ENCODE assay signal across 24 cellular contexts in the genomic region with DNA sequence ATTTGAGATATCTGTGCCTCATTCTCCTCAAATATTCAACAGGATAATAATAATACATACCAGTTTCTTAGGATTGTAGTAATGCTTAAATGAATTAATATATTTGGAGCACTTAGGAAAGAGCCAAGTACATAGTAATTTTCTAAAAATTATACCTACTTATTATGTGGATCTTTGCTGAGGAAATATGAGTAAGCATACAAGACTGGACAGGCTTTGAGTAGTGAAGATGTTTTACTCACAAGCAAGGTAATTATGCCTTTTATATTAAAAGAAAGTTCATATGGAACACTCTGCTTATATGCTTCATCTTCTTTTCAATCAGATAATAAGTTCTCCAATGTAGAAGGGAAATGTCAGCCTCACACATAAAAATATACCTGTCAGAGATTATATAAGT.
DNase-seq lines count a peak whose midpoint lies in the region; ATAC-seq, FAIRE-seq and TF ChIP-seq lines count a peak whose summit lies in the region.
"Had no signal": no experiment of that assay in that cellular context is flagged by ENCODE, and none has a peak within 500 bp of the region (broad histone marks: within the 10 kb centered on the region; RNA-seq: fewer than 3 reads in every experiment).

No MANE protein-coding gene starts in this region.

- POLR2A ChIA-PET in HEK293 (lab: Yijun Ruan, JAX) = no interaction called here

- dilution Hi-C loops in keratinocyte (cut with MboI; ENCODE audit: extremely low pct_ligation_motif_present, low sequenced_read_pairs) = no loop called here

- H3K4me1 ChIP-seq in HEK293 (ENCODE audit: control insufficient read depth, insufficient read depth, low read length) (no peaks in the 10 kb centered on the region), keratinocyte (ENCODE audit: control insufficient read depth, extremely low read depth, insufficient read depth, low read length) (peaks cover 15% of the 10 kb centered on the region), vagina (no peaks in the 10 kb centered on the region)
- H3K4me1 ChIP-seq: BE2C had no signal

- no peak overlapping the region for H3K9ac ChIP-seq in keratinocyte (ENCODE audit: control insufficient read depth, extremely low read depth, insufficient read depth, low read length)

- H3K27me3 Mint-ChIP-seq in activated T-cell treated with anti-CD3 and anti-CD28 coated beads, Interleukin-2, amount 50 U/mL, for 24 hours = no peaks in the 10 kb centered on the region
- H3K27me3 Mint-ChIP-seq: CD4-positive, CD25-positive, alpha-beta regulatory T cell; CD8-positive, alpha-beta memory T cell had no signal

- H3K4me1 Mint-ChIP-seq in activated T-cell treated with anti-CD3 and anti-CD28 coated beads, Interleukin-2, amount 50 U/mL, for 24 hours (ENCODE audit: low read depth) = peaks cover 4% of the 10 kb centered on the region
- H3K4me1 Mint-ChIP-seq: GM23338 had no signal

- no peak overlapping the region for H2AFZ ChIP-seq in keratinocyte (ENCODE audit: control insufficient read depth, low read length)
- H2AFZ ChIP-seq: GM23338 had no signal

- H3K36me3 Mint-ChIP-seq in activated T-cell treated with anti-CD3 and anti-CD28 coated beads, Interleukin-2, amount 50 U/mL, for 24 hours (ENCODE audit: low read depth) = peaks cover 15% of the 10 kb centered on the region

- TF ChIP-seq CTCF in HEK293 (tag by site-specific recombination; IDR thresholded peaks at IDR 0.05) = no peak
- TF ChIP-seq CTCF in bronchial epithelial cell (IDR thresholded peaks at IDR 0.05; ENCODE audit: insufficient read depth, low read length, severe bottlenecking) = no peak
- TF ChIP-seq CTCF in keratinocyte (optimal IDR thresholded peaks at IDR 0.05 in 1 of 3, IDR thresholded peaks at IDR 0.05 in 1 of 3, conservative IDR thresholded peaks at IDR 0.05 in 1 of 3; ENCODE audit: extremely low read depth in 1 of 3, insufficient read depth in 2 of 3, low read length in 3 of 3) = no peak
- TF ChIP-seq CTCF in vagina (IDR thresholded peaks at IDR 0.05) = no peak

- peak overlapping the region; percentile 76 for H3K4me2 ChIP-seq in keratinocyte (ENCODE audit: control insufficient read depth, extremely low read depth, insufficient read depth, low read depth, low read length)
- H3K4me2 ChIP-seq: GM23338 had no signal

- CTCF ChIA-PET in HEK293 (lab: Yijun Ruan, JAX) = interaction anchor here (0.7 kb wide), 1 partner anchor 343 kb away, joined by 3 read pairs; no protein-coding TSS in a partner anchor

- H3K9me1 ChIP-seq in keratinocyte (ENCODE audit: control insufficient read depth, extremely low read depth, insufficient read depth, low read length) = no peaks in the 10 kb centered on the region

- no peaks in the 10 kb centered on the region for H3K36me3 ChIP-seq in HEK293 (ENCODE audit: control insufficient read depth in 2 of 2, insufficient read depth in 1 of 2, low read length in 2 of 2)
- no peaks in the 10 kb centered on the region for H3K36me3 ChIP-seq in bronchial epithelial cell (ENCODE audit: control insufficient read depth, insufficient read depth, low read length)
- H3K36me3 ChIP-seq in keratinocyte (ENCODE audit: control insufficient read depth in 2 of 2, extremely low read depth in 1 of 2, insufficient read depth in 2 of 2, low read length in 2 of 2) = no peaks in the 10 kb centered on the region
- no peaks in the 10 kb centered on the region for H3K36me3 ChIP-seq in vagina
- H3K36me3 ChIP-seq: BE2C had no signal

- no peaks in the 10 kb centered on the region for H3K9me3 Mint-ChIP-seq in activated T-cell treated with anti-CD3 and anti-CD28 coated beads, Interleukin-2, amount 50 U/mL, for 24 hours
- H3K9me3 Mint-ChIP-seq: CD4-positive, CD25-positive, alpha-beta regulatory T cell; CD8-positive, alpha-beta memory T cell; GM23338 had no signal

- H3K27ac Mint-ChIP-seq in activated T-cell treated with anti-CD3 and anti-CD28 coated beads, Interleukin-2, amount 50 U/mL, for 24 hours = no peak overlapping the region
- H3K27ac Mint-ChIP-seq: CD4-positive, CD25-positive, alpha-beta regulatory T cell; CD8-positive, alpha-beta memory T cell; GM23338 had no signal

- DNase-seq in NCI-H69 (lab: John Stamatoyannopoulos, UW) (peak; percentile 40), bronchial epithelial cell (ENCODE audit: low read depth) (peak; percentile 81), keratinocyte (ENCODE audit: low read depth, low spot score) (no peak), vagina (ENCODE audit: extremely low spot score in 2 of 2) (no peak)
- DNase-seq in activated T-cell treated with anti-CD3 and anti-CD28 coated beads, Interleukin-2, amount 50 U/mL, for 24 hours = no peak
- DNase-seq: ACHN; BE2C; C1 segment of cervical spinal cord; CD4-positive, CD25-positive, alpha-beta regulatory T cell; CD8-positive, alpha-beta memory T cell; COR-L47; H7; IMR-90 had no signal

- no peaks in the 10 kb centered on the region for H4K20me1 ChIP-seq in keratinocyte (ENCODE audit: control insufficient read depth, extremely low read depth, insufficient read depth, low read length)

- no peak for FAIRE-seq in bronchial epithelial cell (lab: Jason Lieb, UNC)
- FAIRE-seq in keratinocyte (lab: Jason Lieb, UNC) = no peak
- FAIRE-seq: A204.1, G401.6, GM12892, GM18507, HTR-8/SVneo, K562 had no signal

- intact Hi-C loops in vagina (cut with DNase I) = no loop called here

- no peaks in the 10 kb centered on the region for H3K9me3 ChIP-seq in HEK293 (ENCODE audit: control insufficient read depth, insufficient read depth, low read depth, low read length)
- no peaks in the 10 kb centered on the region for H3K9me3 ChIP-seq in keratinocyte (ENCODE audit: control insufficient read depth, low read depth, low read length)
- H3K9me3 ChIP-seq in vagina = no peaks in the 10 kb centered on the region
- H3K9me3 ChIP-seq: BE2C had no signal

- no peak overlapping the region for H3K4me3 Mint-ChIP-seq in activated T-cell treated with anti-CD3 and anti-CD28 coated beads, Interleukin-2, amount 50 U/mL, for 24 hours
- H3K4me3 Mint-ChIP-seq: CD4-positive, CD25-positive, alpha-beta regulatory T cell; CD8-positive, alpha-beta memory T cell; GM23338 had no signal

- H3K79me2 ChIP-seq in keratinocyte (ENCODE audit: control insufficient read depth, insufficient read depth, low read length) = no peaks in the 10 kb centered on the region

- H3K27me3 ChIP-seq in bronchial epithelial cell (ENCODE audit: control insufficient read depth, insufficient read depth, low read length) = no peaks in the 10 kb centered on the region
- no peaks in the 10 kb centered on the region for H3K27me3 ChIP-seq in keratinocyte (ENCODE audit: control insufficient read depth, extremely low read depth, insufficient read depth, low read length)
- no peaks in the 10 kb centered on the region for H3K27me3 ChIP-seq in vagina
- H3K27me3 ChIP-seq: BE2C had no signal

- no peak overlapping the region for H3K4me3 ChIP-seq in HEK293 (ENCODE audit: low read depth, low read length)
- no peak overlapping the region for H3K4me3 ChIP-seq in bronchial epithelial cell (ENCODE audit: low read depth, low read length)
- H3K4me3 ChIP-seq in keratinocyte (ENCODE audit: control insufficient read depth in 2 of 3, extremely low read depth in 1 of 3, insufficient read depth in 2 of 3, low read depth in 1 of 3, low read length in 3 of 3) = peak overlapping the region in 2 of 3 experiments; percentile 5 to 40
- H3K4me3 ChIP-seq in vagina = no peak overlapping the region
- H3K4me3 ChIP-seq: GM23338, K562 had no signal

- TF ChIP-seq POLR2A in vagina (IDR thresholded peaks at IDR 0.05) = no peak

- ATAC-seq in HG03139 (IDR thresholded peaks at IDR 0.05; ENCODE audit: unreplicated experiment) = no peak
- ATAC-seq: GM23338, HCT116, K562 had no signal

- H3K27ac ChIP-seq in HEK293 (ENCODE audit: extremely low read depth, low read depth, low read length) (no peak overlapping the region), keratinocyte (ENCODE audit: control insufficient read depth, insufficient read depth, low read length) (peak overlapping the region; percentile 44), vagina (no peak overlapping the region)
- H3K27ac ChIP-seq: HL-60 had no signal

TF ChIP-seq in HEK293, 187 proteins besides CTCF, POLR2A, EP300 and RAD21 (continues in another document):
- no peak for TF ChIP-seq ZNF501 (tag by site-specific recombination; IDR thresholded peaks at IDR 0.05)
- no peak for TF ChIP-seq EGR2 (tag by site-specific recombination; IDR thresholded peaks at IDR 0.05; ENCODE audit: low read depth)
- no peak for TF ChIP-seq YY1 (tag by site-specific recombination; IDR thresholded peaks at IDR 0.05)
- no peak for TF ChIP-seq MEIS1 (CRISPR knock-in tag; IDR thresholded peaks at IDR 0.05; ENCODE audit: borderline replicate concordance)
- peak; percentile 69; the same call in 1 of the 2 replicates for TF ChIP-seq ZNF664 (tag by site-specific recombination; IDR thresholded peaks at IDR 0.05)
- no peak for TF ChIP-seq ZNF777 (tag by site-specific recombination; IDR thresholded peaks at IDR 0.05; ENCODE audit: borderline replicate concordance)
- TF ChIP-seq ZNF837 (tag by site-specific recombination; IDR thresholded peaks at IDR 0.05) = no peak
- no peak for TF ChIP-seq RBAK (tag by site-specific recombination; IDR thresholded peaks at IDR 0.05)
- no peak for TF ChIP-seq ZNF529 (tag by site-specific recombination; IDR thresholded peaks at IDR 0.05; ENCODE audit: insufficient replicate concordance)
- 0 out of 2 replicates have a peak, but pooled peaks have one; percentile 29 for TF ChIP-seq SP7 (tag by site-specific recombination; IDR thresholded peaks at IDR 0.05)
- TF ChIP-seq ZNF580 (tag by site-specific recombination; IDR thresholded peaks at IDR 0.05) = no peak
- TF ChIP-seq ZBTB17 (tag by site-specific recombination; IDR thresholded peaks at IDR 0.05) = no peak
- TF ChIP-seq ZNF488 (tag by site-specific recombination; IDR thresholded peaks at IDR 0.05) = no peak

Comparison
In these comparisons a context has a peak if more than half of its experiments do, and no peak if none do; other contexts are left out.
1. H3K4me3 ChIP-seq: peak in keratinocyte (2 of 3); none in HEK293 (single experiment), bronchial epithelial cell (single experiment) and vagina (0 of 2).
2. DNase-seq: peak in NCI-H69 (single experiment) and bronchial epithelial cell (single experiment); none in keratinocyte (single experiment), vagina (0 of 2) and activated T-cell treated with anti-CD3 and anti-CD28 coated beads, Interleukin-2, amount 50 U/mL, for 24 hours (single experiment).